Comparison of ENCODE assay signal across 19 cellular contexts in the genomic region with DNA sequence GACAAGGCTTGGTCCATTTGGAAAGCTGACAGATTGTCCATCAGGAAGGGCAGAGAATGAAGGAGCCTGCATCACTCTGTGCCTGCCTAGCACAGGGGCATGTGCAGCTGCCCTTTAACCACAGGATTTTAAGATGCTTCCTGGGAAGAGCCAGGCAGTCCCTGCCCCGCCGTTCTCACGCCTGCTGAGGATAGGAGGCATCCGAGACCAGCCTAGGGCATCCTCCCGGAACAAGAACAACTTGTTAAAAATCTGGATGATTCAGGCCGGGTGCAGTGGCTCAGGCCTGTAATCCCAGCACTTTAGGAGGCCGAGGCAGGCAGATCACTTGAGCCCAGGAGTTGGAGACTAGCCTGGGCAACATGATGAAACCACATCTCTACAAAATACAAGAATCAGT. TPM values are rescaled to one million over a fixed set of nuclear protein-coding genes. Genes with fewer than 3 reads are reported as not detected.
A peak's percentile ranks its signal among the peaks of the same experiment; 100 is the strongest.
DNase-seq lines count a peak whose midpoint lies in the region; ATAC-seq and TF ChIP-seq lines count a peak whose summit lies in the region.
"Had no signal": no experiment of that assay in that cellular context is flagged by ENCODE, and none has a peak within 500 bp of the region (broad histone marks: within the 10 kb centered on the region; RNA-seq: fewer than 3 reads in every experiment).

No MANE protein-coding gene starts in this region.

- no peak overlapping the region for H2AK5ac ChIP-seq in IMR-90 (ENCODE audit: low read depth, low read length)

- no peak overlapping the region for H2BK120ac ChIP-seq in IMR-90 (ENCODE audit: low read depth, low read length)

- H3K4me1 ChIP-seq in IMR-90 (ENCODE audit: control insufficient read depth, insufficient read depth, low read length), result peaks cover 2% of the 10 kb centered on the region
- H3K4me1 ChIP-seq: ascending aorta had no signal

- intact Hi-C loops in IMR-90 (cut with micrococcal nuclease) (no loop called here), sciatic nerve (cut with DNase I) (no loop called here)

- H4K20me1 ChIP-seq in IMR-90 (ENCODE audit: insufficient read depth, low read length), result peaks cover 3% of the 10 kb centered on the region; the same call in 1 of the 2 replicates

- H3K79me1 ChIP-seq in IMR-90 (ENCODE audit: low read depth in 1 of 2, low read length in 2 of 2), result no peaks in the 10 kb centered on the region

- H2BK20ac ChIP-seq in IMR-90 (ENCODE audit: low read depth, low read length), result no peak overlapping the region

- peak overlapping the region; percentile 36 for H2AFZ ChIP-seq in IMR-90 (replicated peaks; ENCODE audit: low read length, poor library complexity)

- H2BK5ac ChIP-seq in IMR-90 (ENCODE audit: low read depth, low read length, poor library complexity, severe bottlenecking), result no peak overlapping the region

- 98% methylated on average over 5 of the region's 7 CpGs; no CpG with 5 or more reads in 1 of the 2 experiments for WGBS in IMR-90 (ENCODE audit: extremely low coverage in 2 of 2, insufficient read length in 1 of 2), 2 experiments

- no peak overlapping the region for H3K18ac ChIP-seq in IMR-90 (ENCODE audit: low read depth, low read length)

- H3K9ac ChIP-seq in IMR-90 (ENCODE audit: low read depth, low read length), result no peak overlapping the region

- H3K4ac ChIP-seq in IMR-90 (ENCODE audit: low read depth, low read length), result no peak overlapping the region

- no peak overlapping the region for H3K23ac ChIP-seq in IMR-90 (ENCODE audit: low read depth, low read length)

- DNase-seq in IMR-90 (no peak), T-helper 17 cell (no peak), foreskin melanocyte (peak; percentile 44), sciatic nerve (ENCODE audit: low spot score) (peak; percentile 14), T-cell (no peak), erythroblast (lab: John Stamatoyannopoulos, UW) (no peak), glutamatergic neuron (no peak)
- DNase-seq: activated CD4-positive, alpha-beta T cell treated with anti-CD3 and anti-CD28 coated beads for 4 hours; DMS 273 treated with DMSO at 0.1 percent for 48 hours; Karpas-422; lower lobe of right lung; naive thymus-derived CD4-positive, alpha-beta T cell; NCI-H2171; NCI-H748 treated with DMSO at 0.1 percent for 48 hours; stimulated activated CD8-positive, alpha-beta memory T cell treated with anti-CD3 and anti-CD28 coated beads, Interleukin-4, amount 100 ng/mL, for 48 hours had no signal

- no peak overlapping the region for H3K4me2 ChIP-seq in IMR-90 (ENCODE audit: low read depth, low read length)

- H3K14ac ChIP-seq in IMR-90 (replicated peaks; ENCODE audit: low read depth, low read length), result no peak overlapping the region

- POLR2A ChIA-PET in IMR-90 (lab: Charles Lee; ENCODE audit: unreplicated experiment) (no interaction called here), T-cell (lab: Charles Lee) (no interaction called here)

- H3K9me3 ChIP-seq in IMR-90 (ENCODE audit: control insufficient read depth, insufficient read depth, low read length) (no peaks in the 10 kb centered on the region), T-helper 17 cell (ENCODE audit: control insufficient read depth, low read length, poor library complexity, severe bottlenecking) (no peaks in the 10 kb centered on the region)
- H3K9me3 ChIP-seq: ascending aorta, lower lobe of right lung had no signal

- no peak overlapping the region for H3K27ac ChIP-seq in IMR-90 (ENCODE audit: insufficient read depth, low read length)
- H3K27ac ChIP-seq: ascending aorta, lower lobe of right lung had no signal

- H4K5ac ChIP-seq in IMR-90 (ENCODE audit: low read depth, low read length), result no peak overlapping the region

- no peak overlapping the region for H4K91ac ChIP-seq in IMR-90 (ENCODE audit: insufficient read depth, low read depth, low read length)

- H3K27ac Mint-ChIP-seq in T-helper 17 cell (peak overlapping the region; percentile 59), T-cell (no peak overlapping the region), glutamatergic neuron (ENCODE audit: unreplicated experiment) (no peak overlapping the region)
- H3K27ac Mint-ChIP-seq: progenitor cell of endocrine pancreas had no signal

- H2BK15ac ChIP-seq in IMR-90 (ENCODE audit: low read depth, low read length), result no peak overlapping the region

- no peak overlapping the region for H3K4me3 Mint-ChIP-seq in T-helper 17 cell
- H3K4me3 Mint-ChIP-seq in T-cell, result no peak overlapping the region
- no peak overlapping the region for H3K4me3 Mint-ChIP-seq in glutamatergic neuron (ENCODE audit: unreplicated experiment)
- H3K4me3 Mint-ChIP-seq: naive thymus-derived CD4-positive, alpha-beta T cell had no signal

- CTCF ChIA-PET in IMR-90 (lab: Yijun Ruan, JAX), result interaction anchor here (0.6 kb wide), 1 partner anchor 73 kb away, joined by 3 read pairs; no protein-coding TSS in a partner anchor
- CTCF ChIA-PET in T-cell (lab: Charles Lee), result no interaction called here

- no peak overlapping the region for H4K8ac ChIP-seq in IMR-90 (ENCODE audit: low read depth in 2 of 2, low read length in 2 of 2)

- no peak for TF ChIP-seq POLR2A in IMR-90 (IDR thresholded peaks at IDR 0.05; ENCODE audit: low read depth, low read length)
- TF ChIP-seq POLR2A in erythroblast (IDR thresholded peaks at IDR 0.05; ENCODE audit: low read length), result no peak

- H3K27me3 Mint-ChIP-seq in T-helper 17 cell (no peaks in the 10 kb centered on the region), T-cell (no peaks in the 10 kb centered on the region), glutamatergic neuron (ENCODE audit: unreplicated experiment) (peaks cover 4% of the 10 kb centered on the region)
- H3K27me3 Mint-ChIP-seq: naive thymus-derived CD4-positive, alpha-beta T cell; progenitor cell of endocrine pancreas had no signal

- dilution Hi-C loops in IMR-90 (cut with HindIII; ENCODE audit: low sequenced_read_pairs, unreplicated experiment), result no loop called here

- in situ Hi-C loops in IMR-90 (cut with MboI; ENCODE audit: low sequenced_read_pairs), result no loop called here

- H3K4me3 ChIP-seq in IMR-90 (ENCODE audit: insufficient read depth, low read depth, low read length), result no peak overlapping the region
- H3K4me3 ChIP-seq: ascending aorta, lower lobe of right lung had no signal

- no TSS peak for BruUV-seq in IMR-90 (replicated peaks; lab: Mats Ljungman, UMichigan)

- no peak overlapping the region for H2AK9ac ChIP-seq in IMR-90 (replicated peaks; ENCODE audit: low read depth, low read length, poor library complexity)

- peaks cover 2% of the 10 kb centered on the region; the same call in 1 of the 2 replicates for H3K27me3 ChIP-seq in IMR-90 (ENCODE audit: control insufficient read depth, insufficient read depth, low read length)
- H3K27me3 ChIP-seq: ascending aorta had no signal

- no peak for TF ChIP-seq RAD21 in IMR-90 (IDR thresholded peaks at IDR 0.05; ENCODE audit: low read length)

- no peaks in the 10 kb centered on the region for H3K9me3 Mint-ChIP-seq in T-cell
- peaks cover 2% of the 10 kb centered on the region for H3K9me3 Mint-ChIP-seq in glutamatergic neuron (ENCODE audit: unreplicated experiment)
- H3K9me3 Mint-ChIP-seq: naive thymus-derived CD4-positive, alpha-beta T cell had no signal

- peaks cover 6% of the 10 kb centered on the region; the same call in 1 of the 2 replicates for H3K9me1 ChIP-seq in IMR-90 (ENCODE audit: insufficient read depth, low read length)

- H3K56ac ChIP-seq in IMR-90 (ENCODE audit: extremely low read depth, insufficient read depth, low read length), result no peak overlapping the region

- ATAC-seq in IMR-90 (ENCODE audit: low read depth), result no peak
- no peak for ATAC-seq in T-helper 17 cell
- no peak for ATAC-seq in sciatic nerve
- no peak for ATAC-seq in T-cell (replicated peaks in 1 of 4)
- ATAC-seq: lower lobe of right lung; naive thymus-derived CD4-positive, alpha-beta T cell; SK-N-SH treated with all-trans-retinoic acid at 6 μM for 48 hours had no signal

- H3K4me1 Mint-ChIP-seq in T-helper 17 cell (peaks cover 26% of the 10 kb centered on the region), T-cell (peaks cover 14 to 31% (median 30%) of the 10 kb centered on the region in 3 donors), glutamatergic neuron (ENCODE audit: low read depth, unreplicated experiment) (no peaks in the 10 kb centered on the region)

- TF ChIP-seq CTCF in IMR-90 (conservative IDR thresholded peaks at IDR 0.05; ENCODE audit: low read depth, low read length) (no peak), glutamatergic neuron (IDR thresholded peaks at IDR 0.05; ENCODE audit: partially characterized antibody, unreplicated experiment) (no peak)

- no peaks in the 10 kb centered on the region for H3K36me3 ChIP-seq in IMR-90 (ENCODE audit: control insufficient read depth, insufficient read depth, low read length)
- H3K36me3 ChIP-seq: ascending aorta had no signal

- H3K36me3 Mint-ChIP-seq in T-helper 17 cell (ENCODE audit: low read depth), result no peaks in the 10 kb centered on the region
- peaks cover 36% of the 10 kb centered on the region for H3K36me3 Mint-ChIP-seq in T-cell
- H3K36me3 Mint-ChIP-seq in glutamatergic neuron (ENCODE audit: unreplicated experiment), result no peaks in the 10 kb centered on the region

TF ChIP-seq in IMR-90, 13 proteins besides CTCF, POLR2A, EP300 and RAD21:
- TF ChIP-seq BHLHE40 (IDR thresholded peaks at IDR 0.05; ENCODE audit: low read depth, low read length), result no peak

RNA-seq across cellular contexts. Expression of a gene that starts 15.2 kb away (rescaled TPM):
- under 0.01 TPM in 1 of 2 replicates, not detected in the other for total RNA-seq in IMR-90 (2012; rRNA removed)
- 0.10 and 0.16 TPM in 2 replicates for polyA plus RNA-seq in IMR-90 (2012; rRNA removed)
- polyA plus RNA-seq in IMR-90 (2012; cell fraction: cytosol; rRNA removed), result 0.04 and 0.15 TPM in 2 replicates
- polyA plus RNA-seq in IMR-90 (2012; cell fraction: nucleus; rRNA removed; ENCODE audit: low replicate concordance), result 0.07 and 0.22 TPM in 2 replicates
- total RNA-seq in T-helper 17 cell, result 10 to 100 TPM; 15.1 to 15.5 TPM
- total RNA-seq in sciatic nerve, result 10.0 TPM
- total RNA-seq in T-cell, result 10 to 100 TPM in 4 of 5 donors, 1 to 10 TPM in 1; 7.6 to 16.8 (median 15.6) TPM
- 0.42 TPM for total RNA-seq in glutamatergic neuron (ENCODE audit: unreplicated experiment)
- total RNA-seq: HT-29 had no signal

RNA-seq across cellular contexts. Expression of a gene that starts 57.4 kb away (rescaled TPM):
- total RNA-seq in IMR-90 (2012; rRNA removed) (1.1 and 1.7 TPM in 2 replicates), T-helper 17 cell (1 to 10 TPM; 1.4 to 2.1 TPM), sciatic nerve (1.7 TPM), T-cell (1 to 10 TPM; 1.6 to 8.5 (median 6.4) TPM), glutamatergic neuron (ENCODE audit: unreplicated experiment) (3.3 TPM)
- polyA plus RNA-seq in IMR-90 (2012; rRNA removed), result 0.98 and 1.4 TPM in 2 replicates
- polyA plus RNA-seq in IMR-90 (2012; cell fraction: cytosol; rRNA removed), result 0.66 and 0.71 TPM in 2 replicates
- polyA plus RNA-seq in IMR-90 (2012; cell fraction: nucleus; rRNA removed; ENCODE audit: low replicate concordance), result 0.14 and 0.19 TPM in 2 replicates

RNA-seq across cellular contexts. Expression of a gene that starts 57.5 kb away (rescaled TPM):
- total RNA-seq in IMR-90 (2012; rRNA removed), result 14.5 and 22.2 TPM in 2 replicates
- 7.9 and 9.4 TPM in 2 replicates for polyA plus RNA-seq in IMR-90 (2012; rRNA removed)
- 2.3 and 3.5 TPM in 2 replicates for polyA plus RNA-seq in IMR-90 (2012; cell fraction: cytosol; rRNA removed)
- polyA plus RNA-seq in IMR-90 (2012; cell fraction: nucleus; rRNA removed; ENCODE audit: low replicate concordance), result 0.60 and 3.1 TPM in 2 replicates
- 10 to 100 TPM; 18.0 to 19.7 TPM for total RNA-seq in T-helper 17 cell
- 18.4 TPM for total RNA-seq in sciatic nerve
- total RNA-seq in T-cell, result 10 to 100 TPM; 18.9 to 27.9 (median 22.3) TPM
- 20.1 TPM for total RNA-seq in glutamatergic neuron (ENCODE audit: unreplicated experiment)

Comparison
In these comparisons a context has a peak if more than half of its experiments do, and no peak if none do; other contexts are left out.
1. DNase-seq: peak in foreskin melanocyte (single experiment) and sciatic nerve (single experiment); none in IMR-90 (single experiment), T-helper 17 cell (0 of 3), T-cell (0 of 34), erythroblast (0 of 2) and glutamatergic neuron (single experiment).